ENCODE assay signal across 17 cellular contexts in genomic region chr7:80815733-80816132, GRCh38.
"Had no signal": no experiment of that assay in that cellular context is flagged by ENCODE, and none has a peak within 500 bp of the region (broad histone marks: within the 10 kb centered on the region; RNA-seq: fewer than 3 reads in every experiment).

No MANE protein-coding gene starts in this region.

- ATAC-seq: body of pancreas; pancreas; stimulated activated memory B cell treated with anti-CD40 and anti-IgM and Interleukin-4, amounts not matched to agents 10 μg/mL and 1 μg/mL and 100 μg/mL, for 72 hours; WTC11 had no signal

- H3K9ac ChIP-seq: neural progenitor cell had no signal

- H3K9me3 ChIP-seq: adrenal gland, body of pancreas, pancreas, thyroid gland had no signal

- H3K36me3 ChIP-seq: adrenal gland, neural progenitor cell, pancreas, thyroid gland had no signal

- H3K27ac ChIP-seq: adrenal gland, body of pancreas, coronary artery, neural progenitor cell, pancreas, thyroid gland had no signal

- H3K4me2 ChIP-seq: neural progenitor cell had no signal

- H3K4me1 ChIP-seq: adrenal gland, body of pancreas, neural progenitor cell, thyroid gland had no signal

- H2AFZ ChIP-seq: neural progenitor cell had no signal

- H3K27me3 ChIP-seq: adrenal gland, body of pancreas, neural progenitor cell, pancreas, thyroid gland had no signal

- H3K4me3 ChIP-seq: adrenal gland, body of pancreas, coronary artery, neural progenitor cell, pancreas, thyroid gland had no signal

- DNase-seq: activated CD4-positive, alpha-beta memory T cell treated with anti-CD3 and anti-CD28 coated beads, Interleukin-2, amount 10 ng/mL, durations not matched to agents 7 days and 5 days; activated CD4-positive, alpha-beta T cell treated with anti-CD3 and anti-CD28 coated beads for 4 hours; activated naive CD4-positive, alpha-beta T cell treated with anti-CD3 and anti-CD28 coated beads, Interleukin-2, amount 50 U/mL, for 16 hours; activated T-cell treated with anti-CD3 and anti-CD28 coated beads, Interleukin-2, amount 50 U/mL, for 24 hours; adrenal gland; body of pancreas; central memory CD4-positive, alpha-beta T cell; hypothalamus; kidney glomerular epithelial cell; pancreas; stimulated activated CD4-positive, alpha-beta T cell treated with anti-CD3 and anti-CD28 coated beads, Interleukin-2, amount 100 ng/mL, for 48 hours; T-helper 2 cell; thyroid gland had no signal
